Comparison of ENCODE assay signal across 18 cellular contexts in genomic region chr13:79466852-79467251, GRCh38. TPM values are rescaled to one million over a fixed set of nuclear protein-coding genes. Genes with fewer than 3 reads are reported as not detected.
DNase-seq lines count a peak whose midpoint lies in the region; ATAC-seq, FAIRE-seq and TF ChIP-seq lines count a peak whose summit lies in the region.
"Had no signal": no experiment of that assay in that cellular context is flagged by ENCODE, and none has a peak within 500 bp of the region (broad histone marks: within the 10 kb centered on the region; RNA-seq: fewer than 3 reads in every experiment).

No MANE protein-coding gene starts in this region.

- FAIRE-seq in RCC 7860 (lab: Jason Lieb, UNC) = no peak
- FAIRE-seq: A204.1, GM12878, H1, HepG2 had no signal

- CTCF ChIA-PET in HEK293T (lab: Yijun Ruan, JAX) = no interaction called here

- TF ChIP-seq CTCF in GM20000 (IDR thresholded peaks at IDR 0.05; ENCODE audit: extremely low read depth, missing control alignments) = no peak
- no peak for TF ChIP-seq CTCF in BE2C (IDR thresholded peaks at IDR 0.05; ENCODE audit: low read depth, low read length)

- H3K27me3 ChIP-seq in BE2C = no peaks in the 10 kb centered on the region
- H3K27me3 ChIP-seq: BLaER1 had no signal

- intact Hi-C loops in left colon (cut with DNase I, micrococcal nuclease) = no loop called here

- peak; percentile 32 for ATAC-seq in left colon
- ATAC-seq: GM12878, HepG2 had no signal

- no peaks in the 10 kb centered on the region for H3K9me3 ChIP-seq in BE2C
- H3K9me3 ChIP-seq: BLaER1 had no signal

- H3K36me3 ChIP-seq in BE2C = no peaks in the 10 kb centered on the region
- H3K36me3 ChIP-seq: BLaER1 had no signal

- POLR2A ChIA-PET in HEK293T (lab: Yijun Ruan, JAX) = no interaction called here

- DNase-seq in HEK293T (ENCODE audit: extremely low spot score) = no peak
- DNase-seq in SK-N-DZ (ENCODE audit: low spot score) = peak; percentile 89
- no peak for DNase-seq in left colon
- DNase-seq in RCC 7860 (ENCODE audit: low spot score) = no peak
- no peak for DNase-seq in GM20000 (ENCODE audit: low spot score)
- no peak for DNase-seq in BE2C
- DNase-seq: ACHN; CD4-positive, alpha-beta memory T cell; DMS153; DMS79; H9 had no signal

- no peak overlapping the region for H3K4me3 ChIP-seq in BE2C (ENCODE audit: low read depth, low read length)
- H3K4me3 ChIP-seq: BLaER1, GM12878 had no signal

- no peaks in the 10 kb centered on the region for H3K4me1 ChIP-seq in BE2C
- H3K4me1 ChIP-seq: BLaER1 had no signal

TF ChIP-seq in HEK293T, 16 proteins besides CTCF, POLR2A, EP300 and RAD21:
- peak; percentile 44; the same call in 1 of the 2 replicates for TF ChIP-seq CTBP1 (IDR thresholded peaks at IDR 0.05; ENCODE audit: borderline replicate concordance)
- TF ChIP-seq ARNT (IDR thresholded peaks at IDR 0.05) = no peak
- no peak for TF ChIP-seq PKNOX1 (IDR thresholded peaks at IDR 0.05)
- no peak for TF ChIP-seq FOXK2 (IDR thresholded peaks at IDR 0.05)
- no peak for TF ChIP-seq ZNF384 (IDR thresholded peaks at IDR 0.05)
- no peak for TF ChIP-seq FOXA1 (IDR thresholded peaks at IDR 0.05)
- TF ChIP-seq ELF4 (IDR thresholded peaks at IDR 0.05) = no peak

RNA-seq across cellular contexts. Expression of gene NDFIP2, which starts 14.1 kb away (rescaled TPM):
- polyA plus RNA-seq in SK-N-DZ (2014; cell fraction: cytosol; rRNA removed) = 30.7 and 32.2 TPM in 2 replicates
- polyA plus RNA-seq in SK-N-DZ (2014; cell fraction: nucleus; rRNA removed) = 18.0 and 19.8 TPM in 2 replicates
- total RNA-seq in left colon = 100 to 1,000 TPM; 117 to 129 TPM
- polyA plus RNA-seq in BE2C (2012; ENCODE audit: insufficient read depth, insufficient read length, low read depth) = 54.6 TPM
- polyA plus RNA-seq: CD14-positive monocyte, IgD-negative memory B cell had no signal
